In genomic region chr7:47591655-47592572, GRCh38 we compare ENCODE assay signal across 2 cellular contexts.
A peak's percentile ranks its signal among the peaks of the same experiment; 100 is the strongest.
TF ChIP-seq lines count a peak whose summit lies in the region.

No MANE protein-coding gene starts in this region.

TF ChIP-seq in A549, 52 proteins besides CTCF, POLR2A, EP300 and RAD21 (continues in another document):
- no peak for TF ChIP-seq RNF2 (IDR thresholded peaks at IDR 0.05; ENCODE audit: borderline replicate concordance, low read depth)
- no peak for TF ChIP-seq NR3C1 (IDR thresholded peaks at IDR 0.05)
- peak; percentile 77 for TF ChIP-seq PBX3 (IDR thresholded peaks at IDR 0.05)
- no peak for TF ChIP-seq USF2 (IDR thresholded peaks at IDR 0.05)
- no peak for TF ChIP-seq EHMT2 (IDR thresholded peaks at IDR 0.05; ENCODE audit: low read depth)
- no peak for TF ChIP-seq RFX5 (IDR thresholded peaks at IDR 0.05)
- no peak for TF ChIP-seq HES2 (IDR thresholded peaks at IDR 0.05)
- TF ChIP-seq SREBF2 (IDR thresholded peaks at IDR 0.05): no peak
- 0 out of 3 replicates have a peak, but pooled peaks have one; percentile 27 for TF ChIP-seq SMC3 (IDR thresholded peaks at IDR 0.05)
- TF ChIP-seq BCL3 (IDR thresholded peaks at IDR 0.05): peak; percentile 55; the same call in 1 of the 3 replicates
- TF ChIP-seq TFCP2L1 (CRISPR knock-in tag; IDR thresholded peaks at IDR 0.05): 0 out of 2 replicates have a peak, but pooled peaks have one; percentile 7
- TF ChIP-seq PHF8 (IDR thresholded peaks at IDR 0.05; ENCODE audit: borderline replicate concordance, low read depth): no peak
- no peak for TF ChIP-seq KDM5A (IDR thresholded peaks at IDR 0.05)
- no peak for TF ChIP-seq ZFP36 (IDR thresholded peaks at IDR 0.05; ENCODE audit: borderline replicate concordance, partially characterized antibody)
- TF ChIP-seq HOXB5 (CRISPR knock-in tag; IDR thresholded peaks at IDR 0.05): peak; percentile 70; the same call in 1 of the 2 replicates
- no peak for TF ChIP-seq CBX2 (IDR thresholded peaks at IDR 0.05; ENCODE audit: borderline replicate concordance, low read depth)
- no peak for TF ChIP-seq BHLHE40 (IDR thresholded peaks at IDR 0.05; ENCODE audit: low read depth, low read length)
- no peak for TF ChIP-seq RCOR1 (IDR thresholded peaks at IDR 0.05; ENCODE audit: low read depth, low read length)
- TF ChIP-seq ATOH8 (CRISPR knock-in tag; IDR thresholded peaks at IDR 0.05; ENCODE audit: low read depth): peak; percentile 78
- TF ChIP-seq MYC (IDR thresholded peaks at IDR 0.05; ENCODE audit: borderline replicate concordance, low read length): no peak; the same call in 1 of the 2 replicates
- TF ChIP-seq TP53 (CRISPR knock-in tag; IDR thresholded peaks at IDR 0.05): peak; percentile 71; the same call in 1 of the 2 replicates
- TF ChIP-seq ELK1 (IDR thresholded peaks at IDR 0.05; ENCODE audit: low read depth, low read length): no peak
- peak; percentile 80; the same call in 1 of the 2 replicates for TF ChIP-seq HOXA7 (CRISPR knock-in tag; IDR thresholded peaks at IDR 0.05)
- TF ChIP-seq CHD2 (IDR thresholded peaks at IDR 0.05; ENCODE audit: low read length, partially characterized antibody): peak; percentile 38
- peak; percentile 87; the same call in 1 of the 2 replicates for TF ChIP-seq FOXS1 (CRISPR knock-in tag; IDR thresholded peaks at IDR 0.05)
- TF ChIP-seq FOSB (CRISPR knock-in tag; IDR thresholded peaks at IDR 0.05): peak; percentile 91; the same call in 1 of the 2 replicates
- no peak for TF ChIP-seq ZSCAN20 (CRISPR knock-in tag; IDR thresholded peaks at IDR 0.05)
- TF ChIP-seq CHD4 (IDR thresholded peaks at IDR 0.05; ENCODE audit: borderline replicate concordance): no peak
- no peak for TF ChIP-seq KDM1A (IDR thresholded peaks at IDR 0.05; ENCODE audit: low read depth)
- TF ChIP-seq HEYL (CRISPR knock-in tag; IDR thresholded peaks at IDR 0.05): peak; percentile 91; the same call in 1 of the 2 replicates
- TF ChIP-seq JUN (IDR thresholded peaks at IDR 0.05): peak; percentile 67 to 72; a peak in 2 of 5 replicates
- peak; percentile 71 for TF ChIP-seq EHF (CRISPR knock-in tag; IDR thresholded peaks at IDR 0.05)
- peak; percentile 94 for TF ChIP-seq GATA3 (IDR thresholded peaks at IDR 0.05; ENCODE audit: borderline replicate concordance)
- TF ChIP-seq NPAS2 (CRISPR knock-in tag; IDR thresholded peaks at IDR 0.05; ENCODE audit: borderline replicate concordance): peak; percentile 34; the same call in 1 of the 2 replicates

TF ChIP-seq in H1, 55 proteins besides CTCF, POLR2A, EP300 and RAD21:
- TF ChIP-seq TEAD4 (IDR thresholded peaks at IDR 0.05; ENCODE audit: low read depth, low read length) (peak; percentile 43; the same call in 1 of the 2 replicates), NANOG (IDR thresholded peaks at IDR 0.05; ENCODE audit: insufficient read depth, low read depth, low read length, poor library complexity, severe bottlenecking) (no peak), SP1 (IDR thresholded peaks at IDR 0.05; ENCODE audit: low read depth, low read length) (peak; percentile 43; the same call in 1 of the 2 replicates)
TF ChIP-seq in H1: peak in this region for 2.
